In the genomic region with DNA sequence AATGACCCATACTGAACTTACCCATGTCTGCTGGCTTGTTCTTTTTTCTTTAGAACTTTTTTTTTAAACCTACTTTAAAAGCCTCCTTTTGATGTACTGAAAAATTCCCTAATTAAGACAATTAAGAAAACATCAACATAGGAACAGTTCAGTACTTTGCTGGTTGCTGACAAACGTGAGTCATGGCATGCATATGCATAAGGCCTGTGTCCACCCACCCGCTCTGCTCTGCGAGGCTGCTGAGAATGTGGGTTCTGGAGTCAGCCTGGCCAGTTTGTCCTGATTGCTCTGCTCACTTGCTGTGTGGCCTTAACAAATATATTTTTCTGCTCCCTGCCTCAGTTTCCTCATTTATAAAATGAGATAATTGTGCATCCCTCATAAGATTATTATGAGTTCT, we compare ENCODE assay signal across 13 cellular contexts. TPM values are rescaled to one million over a fixed set of nuclear protein-coding genes. Genes with fewer than 3 reads are reported as not detected.
DNase-seq lines count a peak whose midpoint lies in the region; ATAC-seq and TF ChIP-seq lines count a peak whose summit lies in the region.
"Had no signal": no experiment of that assay in that cellular context is flagged by ENCODE, and none has a peak within 500 bp of the region (broad histone marks: within the 10 kb centered on the region; RNA-seq: fewer than 3 reads in every experiment).

No MANE protein-coding gene starts in this region.

- H3K36me3 ChIP-seq in IMR-90 (ENCODE audit: control insufficient read depth, insufficient read depth, low read length): no peaks in the 10 kb centered on the region
- H3K36me3 ChIP-seq: BE2C had no signal

- no peak overlapping the region for H4K91ac ChIP-seq in IMR-90 (ENCODE audit: insufficient read depth, low read depth, low read length)

- H3K9me1 ChIP-seq in IMR-90 (ENCODE audit: insufficient read depth, low read length): 0 out of 2 replicates have a peak, but pooled peaks cover 7% of the 10 kb centered on the region

- no peak for TF ChIP-seq CTCF in AG10803 (conservative IDR thresholded peaks at IDR 0.05; ENCODE audit: low read length)
- no peak for TF ChIP-seq CTCF in IMR-90 (conservative IDR thresholded peaks at IDR 0.05; ENCODE audit: low read depth, low read length)
- TF ChIP-seq CTCF in choroid plexus epithelial cell (conservative IDR thresholded peaks at IDR 0.05; ENCODE audit: low read depth, low read length): no peak

- CTCF ChIA-PET in IMR-90 (lab: Yijun Ruan, JAX): interaction anchor here (1.0 kb wide), 1 partner anchor 13 kb away, joined by 3 read pairs; no protein-coding TSS in a partner anchor

- H2BK120ac ChIP-seq in IMR-90 (ENCODE audit: low read depth, low read length): 0 out of 2 replicates have a peak overlapping the region, but pooled peaks have one; percentile 25

- DNase-seq in AG10803 (ENCODE audit: low read depth) (peak; percentile 75), IMR-90 (peak; percentile 88), choroid plexus epithelial cell (ENCODE audit: low read depth) (peak; percentile 90), kidney glomerular epithelial cell (lab: John Stamatoyannopoulos, UW) (peak; percentile 41), NCI-H2107 (lab: John Stamatoyannopoulos, UW) (no peak), NCI-H1092 (lab: John Stamatoyannopoulos, UW) (no peak)
- no peak for DNase-seq in activated CD4-positive, alpha-beta T cell treated with anti-CD3 and anti-CD28 coated beads for 1 hour
- DNase-seq: activated CD4-positive, CD25-positive, alpha-beta regulatory T cell treated with anti-CD3 and anti-CD28 coated beads, Interleukin-2, amount 50 U/mL, for 72 hours; BE2C; NCI-H1417; stimulated activated naive CD8-positive, alpha-beta T cell treated with anti-CD3 and anti-CD28 coated beads, Interleukin-15, amount 100 ng/mL, for 72 hours had no signal

- H3K79me1 ChIP-seq in IMR-90 (ENCODE audit: low read depth in 1 of 2, low read length in 2 of 2): no peaks in the 10 kb centered on the region

- TF ChIP-seq POLR2A in IMR-90 (IDR thresholded peaks at IDR 0.05; ENCODE audit: low read depth, low read length): no peak

- no peak overlapping the region for H3K4ac ChIP-seq in IMR-90 (ENCODE audit: low read depth, low read length)

- no peak overlapping the region for H4K8ac ChIP-seq in IMR-90 (ENCODE audit: low read depth in 2 of 2, low read length in 2 of 2)

- no peak for TF ChIP-seq RAD21 in IMR-90 (IDR thresholded peaks at IDR 0.05; ENCODE audit: low read length)

- H3K14ac ChIP-seq in IMR-90 (replicated peaks; ENCODE audit: low read depth, low read length): no peak overlapping the region

- H3K4me3 ChIP-seq in AG10803 (ENCODE audit: low read length) (no peak overlapping the region), IMR-90 (ENCODE audit: insufficient read depth, low read depth, low read length) (no peak overlapping the region), choroid plexus epithelial cell (ENCODE audit: low read depth, low read length) (no peak overlapping the region)

- H3K9ac ChIP-seq in IMR-90 (ENCODE audit: low read depth, low read length): no peak overlapping the region

- WGBS in IMR-90 (ENCODE audit: extremely low coverage in 2 of 2, insufficient read length in 1 of 2), 2 experiments: no CpG with 5 or more reads among the region's 3 CpGs

- peak overlapping the region; percentile 87 for H2BK5ac ChIP-seq in IMR-90 (ENCODE audit: low read depth, low read length, poor library complexity, severe bottlenecking)

- no peak overlapping the region for H2AK9ac ChIP-seq in IMR-90 (replicated peaks; ENCODE audit: low read depth, low read length, poor library complexity)

- no TSS peak for BruUV-seq in IMR-90 (replicated peaks; lab: Mats Ljungman, UMichigan)

- no peaks in the 10 kb centered on the region for H3K27me3 ChIP-seq in IMR-90 (ENCODE audit: control insufficient read depth, insufficient read depth, low read length)
- H3K27me3 ChIP-seq: BE2C had no signal

- ATAC-seq in IMR-90 (ENCODE audit: low read depth) (peak; percentile 75), GM21717 (IDR thresholded peaks at IDR 0.05; ENCODE audit: unreplicated experiment) (no peak)
- ATAC-seq: stimulated activated naive CD8-positive, alpha-beta T cell treated with anti-CD3 and anti-CD28 coated beads, Interleukin-15, amount 100 ng/mL, for 72 hours had no signal

- H3K9me3 ChIP-seq in IMR-90 (ENCODE audit: control insufficient read depth, insufficient read depth, low read length): no peaks in the 10 kb centered on the region
- H3K9me3 ChIP-seq: BE2C had no signal

- dilution Hi-C loops in IMR-90 (cut with HindIII; ENCODE audit: low sequenced_read_pairs, unreplicated experiment): no loop called here

- H3K4me2 ChIP-seq in IMR-90 (ENCODE audit: low read depth, low read length): no peak overlapping the region

- 0 out of 2 replicates have a peak overlapping the region, but pooled peaks have one; percentile 25 for H2BK20ac ChIP-seq in IMR-90 (ENCODE audit: low read depth, low read length)

- H4K5ac ChIP-seq in IMR-90 (ENCODE audit: low read depth, low read length): no peak overlapping the region

- POLR2A ChIA-PET in IMR-90 (lab: Charles Lee; ENCODE audit: unreplicated experiment): no interaction called here

- intact Hi-C loops in IMR-90 (cut with micrococcal nuclease): loop anchor here (5.0 kb wide), 1 partner anchor 71 kb away; no protein-coding TSS in a partner anchor

- H4K20me1 ChIP-seq in IMR-90 (ENCODE audit: insufficient read depth, low read length): peaks cover 8% of the 10 kb centered on the region; the same call in 1 of the 2 replicates

- in situ Hi-C loops in IMR-90 (cut with MboI; ENCODE audit: low sequenced_read_pairs): no loop called here

- H2AK5ac ChIP-seq in IMR-90 (ENCODE audit: low read depth, low read length): no peak overlapping the region; the same call in 1 of the 2 replicates

- no peak overlapping the region for H3K27ac ChIP-seq in IMR-90 (ENCODE audit: insufficient read depth, low read length)

- H3K56ac ChIP-seq in IMR-90 (ENCODE audit: extremely low read depth, insufficient read depth, low read length): no peak overlapping the region

- H3K4me1 ChIP-seq in IMR-90 (ENCODE audit: control insufficient read depth, insufficient read depth, low read length): peaks cover 10% of the 10 kb centered on the region
- H3K4me1 ChIP-seq: BE2C had no signal

- H3K23ac ChIP-seq in IMR-90 (ENCODE audit: low read depth, low read length): no peak overlapping the region

- H2AFZ ChIP-seq in IMR-90 (replicated peaks; ENCODE audit: low read length, poor library complexity): peak overlapping the region; percentile 48

- H3K18ac ChIP-seq in IMR-90 (ENCODE audit: low read depth, low read length): no peak overlapping the region

- no peak overlapping the region for H2BK15ac ChIP-seq in IMR-90 (ENCODE audit: low read depth, low read length)

TF ChIP-seq in IMR-90, 13 proteins besides CTCF, POLR2A, EP300 and RAD21:
- TF ChIP-seq FOS (IDR thresholded peaks at IDR 0.05; ENCODE audit: low read depth, low read length) (peak; percentile 74), BHLHE40 (IDR thresholded peaks at IDR 0.05; ENCODE audit: low read depth, low read length) (peak; percentile 63; the same call in 1 of the 2 replicates), RCOR1 (IDR thresholded peaks at IDR 0.05; ENCODE audit: insufficient replicate concordance, low read length) (no peak)

RNA-seq across cellular contexts. Expression of a gene that starts 27.3 kb away (rescaled TPM):
- 0.18 and 0.28 TPM in 2 replicates for total RNA-seq in IMR-90 (2012; rRNA removed)
- 0.13 and 0.19 TPM in 2 replicates for polyA plus RNA-seq in IMR-90 (2012; rRNA removed)
- 0.11 and 0.15 TPM in 2 replicates for polyA plus RNA-seq in IMR-90 (2012; cell fraction: cytosol; rRNA removed)
- polyA plus RNA-seq in IMR-90 (2012; cell fraction: nucleus; rRNA removed; ENCODE audit: low replicate concordance): 0.33 and 0.57 TPM in 2 replicates

RNA-seq across cellular contexts. Expression of a gene that starts 53.8 kb away (rescaled TPM):
- under 0.01 and 0.18 TPM in 2 replicates for total RNA-seq in IMR-90 (2012; rRNA removed)
- 0.07 and 0.31 TPM in 2 replicates for polyA plus RNA-seq in IMR-90 (2012; rRNA removed)
- polyA plus RNA-seq in IMR-90 (2012; cell fraction: cytosol; rRNA removed): 0.01 and 0.10 TPM in 2 replicates
- polyA plus RNA-seq in IMR-90 (2012; cell fraction: nucleus; rRNA removed; ENCODE audit: low replicate concordance): 0.36 and 0.66 TPM in 2 replicates
- total RNA-seq: OCI-LY7 had no signal

Comparison
In these comparisons a context has a peak if more than half of its experiments do, and no peak if none do; other contexts are left out.
1. DNase-seq: peak in AG10803 (single experiment), IMR-90 (single experiment), choroid plexus epithelial cell (single experiment) and kidney glomerular epithelial cell (single experiment); none in activated CD4-positive, alpha-beta T cell treated with anti-CD3 and anti-CD28 coated beads for 1 hour (single experiment), NCI-H2107 (single experiment) and NCI-H1092 (single experiment).